ENCODE assay signal across 34 cellular contexts in the genomic region with DNA sequence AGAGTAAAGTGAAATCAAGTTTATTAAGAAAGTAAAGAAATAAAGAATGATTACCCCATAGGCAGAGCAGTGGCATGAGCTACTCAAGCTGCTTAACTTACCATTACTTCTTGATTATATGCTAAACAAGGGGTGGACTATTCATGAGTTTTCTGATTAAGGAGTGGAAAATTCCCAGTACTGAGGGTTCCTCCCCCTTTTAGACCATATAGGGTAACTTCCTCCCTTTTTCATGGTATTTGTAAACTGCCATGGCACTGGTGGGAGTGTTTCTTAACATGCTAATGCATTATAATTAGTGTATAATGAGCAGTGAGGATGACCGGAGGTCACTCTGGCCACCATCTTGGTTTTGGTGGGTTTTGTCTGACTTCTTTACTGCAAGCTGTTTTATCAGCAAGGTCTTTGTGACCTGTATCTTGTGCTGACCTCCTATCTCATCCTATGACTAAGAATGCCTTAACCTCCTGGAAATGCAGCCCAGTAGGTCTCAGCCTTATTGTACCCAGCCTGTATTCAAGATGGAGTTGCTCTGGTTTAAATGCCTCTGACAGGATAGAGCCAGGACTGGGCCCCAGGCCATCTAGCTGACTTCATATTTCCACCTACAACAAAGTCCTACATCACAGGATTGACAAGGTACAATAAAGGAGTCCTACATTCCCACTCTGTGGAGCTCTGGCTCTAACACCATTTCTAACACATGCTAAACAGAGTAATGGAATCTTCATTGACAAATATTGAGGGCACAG.
"Had no signal": no experiment of that assay in that cellular context is flagged by ENCODE, and none has a peak within 500 bp of the region (broad histone marks: within the 10 kb centered on the region; RNA-seq: fewer than 3 reads in every experiment).

No MANE protein-coding gene starts in this region.

- H3K4me3 ChIP-seq: ascending aorta, cardiac muscle cell had no signal

- H3K9me3 Mint-ChIP-seq: activated B cell treated with CpG ODN at 0.5 μM for 24 hours; activated CD4-positive, alpha-beta memory T cell treated with anti-CD3 and anti-CD28 coated beads for 36 hours; activated CD4-positive, alpha-beta T cell treated with anti-CD3 and anti-CD28 coated beads, Interleukin-2, amount 10 ng/mL, durations not matched to agents 24 days and 14 days; activated CD8-positive, alpha-beta T cell treated with anti-CD3 and anti-CD28 coated beads for 36 hours; activated naive CD4-positive, alpha-beta T cell treated with anti-CD3 and anti-CD28 coated beads, Interleukin-2, amount 10 ng/mL, durations not matched to agents 7 days and 5 days; activated naive CD4-positive, alpha-beta T cell treated with anti-CD3 and anti-CD28 coated beads, Interleukin-2, amount 50 U/mL, for 24 hours; activated naive CD8-positive, alpha-beta T cell treated with anti-CD3 and anti-CD28 coated beads, Interleukin-2, amount 10 ng/mL, durations not matched to agents 7 days and 5 days; activated naive CD8-positive, alpha-beta T cell treated with anti-CD3 and anti-CD28 coated beads, Interleukin-2, amount 50 U/mL, for 24 hours; activated T-cell treated with anti-CD3 and anti-CD28 coated beads, Interleukin-2, amount 50 U/mL, for 24 hours; activated T-helper 2 cell treated with anti-CD3 and anti-CD28 coated beads, Interferon-gamma antibody, Interleukin-2, Interleukin-4, amounts not matched to agents 10 μg/mL and 5 μg/mL and 100 μg/mL, durations not matched to agents 14 hours and 24 hours and 36 hours; central memory CD8-positive, alpha-beta T cell; T-helper 1 cell treated with Interleukin-12 subunit alpha and Interleukin-12 subunit beta and Interleukin-4 antibody, amounts not matched to agents 30 μg/mL and 1 μg/mL, for 36 hours; T-helper 2 cell treated with Interferon-gamma antibody and Interleukin-4, amounts not matched to agents 5 μg/mL and 100 μg/mL, for 36 hours had no signal

- DNase-seq: activated B cell treated with CpG ODN at 0.5 μM for 24 hours; activated CD4-positive, alpha-beta memory T cell treated with anti-CD3 and anti-CD28 coated beads for 36 hours; activated CD4-positive, alpha-beta T cell treated with anti-CD3 and anti-CD28 coated beads for 4 hours; activated CD4-positive, alpha-beta T cell treated with anti-CD3 and anti-CD28 coated beads, Interleukin-2, amount 10 ng/mL, durations not matched to agents 24 days and 14 days; activated CD4-positive, alpha-beta T cell treated with anti-CD3 and anti-CD28 coated beads, Interleukin-2, amount 50 U/mL, for 1 hour; activated CD4-positive, alpha-beta T cell treated with anti-CD3 and anti-CD28 coated beads, Interleukin-2, amount 50 U/mL, for 4 hours; activated CD4-positive, CD25-positive, alpha-beta regulatory T cell treated with anti-CD3 and anti-CD28 coated beads, Interleukin-2, amount 50 U/mL, for 72 hours; activated CD8-positive, alpha-beta memory T cell treated with anti-CD3 and anti-CD28 coated beads, Interleukin-2, amount 50 U/mL, for 48 hours; activated CD8-positive, alpha-beta T cell treated with anti-CD3 and anti-CD28 coated beads for 36 hours; activated effector memory CD4-positive, alpha-beta T cell treated with Interleukin-2 at 50 U/mL for 16 hours; activated gamma-delta T cell; activated naive CD4-positive, alpha-beta T cell treated with anti-CD3 and anti-CD28 coated beads, Interleukin-2, amount 10 ng/mL, durations not matched to agents 7 days and 5 days; activated naive CD4-positive, alpha-beta T cell treated with Interleukin-2 at 50 U/mL for 16 hours; activated naive CD8-positive, alpha-beta T cell treated with anti-CD3 and anti-CD28 coated beads, Interleukin-2, amount 10 ng/mL, durations not matched to agents 7 days and 5 days; activated naive CD8-positive, alpha-beta T cell treated with anti-CD3 and anti-CD28 coated beads, Interleukin-2, amount 50 U/mL, for 24 hours; activated T-cell treated with anti-CD3 and anti-CD28 coated beads, Interleukin-2, amount 50 U/mL, for 24 hours; activated T-cell treated with anti-CD3 and anti-CD28 coated beads, Interleukin-2, amount 50 U/mL, for 48 hours; amygdala; anterior cingulate cortex; caudate nucleus; cerebellar nuclear complex; T-helper 1 cell; T-helper 2 cell; T-helper 9 cell had no signal

- H3K27ac ChIP-seq: ascending aorta, cardiac muscle cell, VCaP had no signal

- ATAC-seq: activated CD8-positive, alpha-beta T cell treated with anti-CD3 and anti-CD28 coated beads for 36 hours; activated naive CD8-positive, alpha-beta T cell treated with anti-CD3 and anti-CD28 coated beads, Interleukin-2, amount 50 U/mL, for 24 hours had no signal

- H3K27me3 ChIP-seq: ascending aorta, cardiac muscle cell had no signal

- H3K27ac Mint-ChIP-seq: activated B cell treated with CpG ODN at 0.5 μM for 24 hours; activated CD4-positive, alpha-beta memory T cell treated with anti-CD3 and anti-CD28 coated beads for 36 hours; activated CD4-positive, alpha-beta T cell treated with anti-CD3 and anti-CD28 coated beads, Interleukin-2, amount 10 ng/mL, durations not matched to agents 24 days and 14 days; activated CD8-positive, alpha-beta T cell treated with anti-CD3 and anti-CD28 coated beads for 36 hours; activated naive CD4-positive, alpha-beta T cell treated with anti-CD3 and anti-CD28 coated beads, Interleukin-2, amount 10 ng/mL, durations not matched to agents 7 days and 5 days; activated naive CD4-positive, alpha-beta T cell treated with anti-CD3 and anti-CD28 coated beads, Interleukin-2, amount 50 U/mL, for 24 hours; activated naive CD8-positive, alpha-beta T cell; activated naive CD8-positive, alpha-beta T cell treated with anti-CD3 and anti-CD28 coated beads, Interleukin-2, amount 10 ng/mL, durations not matched to agents 7 days and 5 days; activated naive CD8-positive, alpha-beta T cell treated with anti-CD3 and anti-CD28 coated beads, Interleukin-2, amount 50 U/mL, for 24 hours; activated T-cell treated with anti-CD3 and anti-CD28 coated beads, Interleukin-2, amount 50 U/mL, for 24 hours; activated T-helper 2 cell treated with anti-CD3 and anti-CD28 coated beads, Interferon-gamma antibody, Interleukin-2, Interleukin-4, amounts not matched to agents 10 μg/mL and 5 μg/mL and 100 μg/mL, durations not matched to agents 14 hours and 24 hours and 36 hours; brain; T-helper 1 cell treated with Interleukin-12 subunit alpha and Interleukin-12 subunit beta and Interleukin-4 antibody, amounts not matched to agents 30 μg/mL and 1 μg/mL, for 36 hours; T-helper 2 cell treated with Interferon-gamma antibody and Interleukin-4, amounts not matched to agents 5 μg/mL and 100 μg/mL, for 36 hours had no signal

- H3K4me1 ChIP-seq: ascending aorta had no signal

- H3K4me3 Mint-ChIP-seq: activated B cell treated with CpG ODN at 0.5 μM for 24 hours; activated CD4-positive, alpha-beta memory T cell treated with anti-CD3 and anti-CD28 coated beads for 36 hours; activated CD4-positive, alpha-beta T cell treated with anti-CD3 and anti-CD28 coated beads, Interleukin-2, amount 10 ng/mL, durations not matched to agents 24 days and 14 days; activated CD8-positive, alpha-beta T cell treated with anti-CD3 and anti-CD28 coated beads for 36 hours; activated naive CD4-positive, alpha-beta T cell treated with anti-CD3 and anti-CD28 coated beads, Interleukin-2, amount 10 ng/mL, durations not matched to agents 7 days and 5 days; activated naive CD4-positive, alpha-beta T cell treated with anti-CD3 and anti-CD28 coated beads, Interleukin-2, amount 50 U/mL, for 24 hours; activated naive CD8-positive, alpha-beta T cell; activated naive CD8-positive, alpha-beta T cell treated with anti-CD3 and anti-CD28 coated beads, Interleukin-2, amount 10 ng/mL, durations not matched to agents 7 days and 5 days; activated naive CD8-positive, alpha-beta T cell treated with anti-CD3 and anti-CD28 coated beads, Interleukin-2, amount 50 U/mL, for 24 hours; activated T-cell treated with anti-CD3 and anti-CD28 coated beads, Interleukin-2, amount 50 U/mL, for 24 hours; brain; central memory CD8-positive, alpha-beta T cell; T-helper 1 cell treated with Interleukin-12 subunit alpha and Interleukin-12 subunit beta and Interleukin-4 antibody, amounts not matched to agents 30 μg/mL and 1 μg/mL, for 36 hours; T-helper 2 cell treated with Interferon-gamma antibody and Interleukin-4, amounts not matched to agents 5 μg/mL and 100 μg/mL, for 36 hours had no signal

- H3K36me3 ChIP-seq: ascending aorta, cardiac muscle cell had no signal

- H3K36me3 Mint-ChIP-seq: activated CD4-positive, alpha-beta memory T cell treated with anti-CD3 and anti-CD28 coated beads for 36 hours; activated naive CD4-positive, alpha-beta T cell treated with anti-CD3 and anti-CD28 coated beads, Interleukin-2, amount 10 ng/mL, durations not matched to agents 7 days and 5 days; activated naive CD4-positive, alpha-beta T cell treated with anti-CD3 and anti-CD28 coated beads, Interleukin-2, amount 50 U/mL, for 24 hours; activated naive CD8-positive, alpha-beta T cell; activated naive CD8-positive, alpha-beta T cell treated with anti-CD3 and anti-CD28 coated beads, Interleukin-2, amount 10 ng/mL, durations not matched to agents 7 days and 5 days; brain had no signal

- H3K9me3 ChIP-seq: ascending aorta had no signal

- H3K4me1 Mint-ChIP-seq: activated B cell treated with CpG ODN at 0.5 μM for 24 hours; activated CD4-positive, alpha-beta T cell treated with anti-CD3 and anti-CD28 coated beads, Interleukin-2, amount 10 ng/mL, durations not matched to agents 24 days and 14 days; activated naive CD4-positive, alpha-beta T cell treated with anti-CD3 and anti-CD28 coated beads, Interleukin-2, amount 10 ng/mL, durations not matched to agents 7 days and 5 days; activated naive CD4-positive, alpha-beta T cell treated with anti-CD3 and anti-CD28 coated beads, Interleukin-2, amount 50 U/mL, for 24 hours; activated naive CD8-positive, alpha-beta T cell treated with anti-CD3 and anti-CD28 coated beads, Interleukin-2, amount 10 ng/mL, durations not matched to agents 7 days and 5 days; activated naive CD8-positive, alpha-beta T cell treated with anti-CD3 and anti-CD28 coated beads, Interleukin-2, amount 50 U/mL, for 24 hours; central memory CD8-positive, alpha-beta T cell had no signal
